Comparison of ENCODE assay signal across 11 cellular contexts in the genomic region with DNA sequence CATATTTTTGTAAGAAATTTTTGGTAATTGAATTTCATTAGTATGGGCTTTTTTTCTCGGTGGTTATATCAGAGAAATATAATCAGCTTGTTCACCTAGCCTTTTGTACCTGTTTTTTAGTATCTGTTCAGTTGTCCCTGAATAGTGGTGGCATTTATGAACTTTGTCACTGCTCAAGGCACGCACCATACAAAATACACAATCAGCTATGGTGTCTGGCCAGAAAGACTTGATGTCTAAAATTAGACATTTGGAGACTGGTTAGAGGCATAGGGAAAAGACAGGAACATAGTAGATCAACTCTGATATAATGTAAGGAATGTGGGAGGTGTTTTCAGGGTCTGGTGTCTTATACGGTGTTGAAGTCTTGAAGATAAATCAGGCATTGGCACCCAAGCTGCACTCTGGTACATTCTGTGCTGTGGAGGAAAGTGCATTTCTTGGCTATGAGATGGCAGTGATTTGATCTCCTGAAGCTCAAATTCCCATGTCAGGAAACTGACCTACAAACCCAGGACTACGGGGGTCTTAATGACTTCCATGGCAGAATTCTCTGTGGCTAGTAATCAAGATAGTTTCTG.
"Had no signal": no experiment of that assay in that cellular context is flagged by ENCODE, and none has a peak within 500 bp of the region (broad histone marks: within the 10 kb centered on the region; RNA-seq: fewer than 3 reads in every experiment).

No MANE protein-coding gene starts in this region.

- H3K4me3 ChIP-seq: body of pancreas, pancreas had no signal

- DNase-seq: activated CD4-positive, alpha-beta memory T cell treated with anti-CD3 and anti-CD28 coated beads, Interleukin-2, amount 10 ng/mL, durations not matched to agents 7 days and 5 days; activated CD4-positive, alpha-beta T cell treated with anti-CD3 and anti-CD28 coated beads for 36 hours; activated effector memory CD4-positive, alpha-beta T cell treated with anti-CD3 and anti-CD28 coated beads, Interleukin-2, amount 50 U/mL, for 16 hours; activated T-cell treated with anti-CD3 and anti-CD28 coated beads, Interleukin-2, amount 50 U/mL, for 4 hours; amniotic stem cell; body of pancreas; cerebellar nuclear complex; dermis blood vessel endothelial cell; mammary epithelial cell; naive B cell; pancreas had no signal

- ATAC-seq: activated CD4-positive, alpha-beta T cell treated with anti-CD3 and anti-CD28 coated beads for 36 hours; activated T-cell treated with anti-CD3 and anti-CD28 coated beads, Interleukin-2, amount 50 U/mL, for 4 hours; body of pancreas; pancreas had no signal
